Comparison of ENCODE assay signal across 8 cellular contexts in genomic region chr22:40950888-40951794, GRCh38. TPM values are rescaled to one million over a fixed set of nuclear protein-coding genes. Genes with fewer than 3 reads are reported as not detected.
DNase-seq lines count a peak whose midpoint lies in the region; ATAC-seq and TF ChIP-seq lines count a peak whose summit lies in the region.

Gene RBX1 (plus strand): TSS chr22:40951378. CDS start chr22:40951399, 21 bp downstream.

- peak within 1 kb of the TSS; percentile 99 for H3K4me2 ChIP-seq in trophoblast cell (ENCODE audit: low read length)

- H4K12ac ChIP-seq in trophoblast cell (ENCODE audit: low read depth, low read length) = peak within 1 kb of the TSS; percentile 97

- 1% methylated on average over 87 to 94 of the region's 94 CpGs for WGBS in adipose tissue, 3 donors
- WGBS in trophoblast cell (ENCODE audit: extremely low coverage, insufficient coverage, insufficient read length) = no CpG with 5 or more reads among the region's 94 CpGs
- 0 to 1% methylated on average over 9 to 65 of the region's 94 CpGs for WGBS in transverse colon (ENCODE audit: low coverage in 1 of 2), 2 donors

- peak within 1 kb of the TSS; percentile 98 for H2AFZ ChIP-seq in trophoblast cell (ENCODE audit: insufficient read depth, low read length, poor library complexity)

- ATAC-seq in HG02798 (IDR thresholded peaks at IDR 0.05; ENCODE audit: poor library complexity, unreplicated experiment) = peak; percentile 82

- intact Hi-C loops in cardiac septum (cut with DNase I) (loop anchor here (1.0 kb wide), 1 partner anchor 140 kb away; no protein-coding TSS in a partner anchor), transverse colon (cut with DNase I; ENCODE audit: low total_unique reads) (loop anchor here (1.0 to 5.0 kb wide), 2 partner anchors 71 to 140 kb away; no protein-coding TSS in a partner anchor)

- H3K4ac ChIP-seq in trophoblast cell (ENCODE audit: low read depth, low read length) = peak within 1 kb of the TSS; percentile 94

- H2BK12ac ChIP-seq in trophoblast cell (ENCODE audit: low read length) = peak within 1 kb of the TSS; percentile 56

- peaks cover 13% of the 10 kb centered on the region for H3K79me2 ChIP-seq in trophoblast cell (ENCODE audit: control insufficient read depth, insufficient read depth, low read length, poor library complexity)

- peak; percentile 94 for TF ChIP-seq POLR2A in transverse colon (IDR thresholded peaks at IDR 0.05)

- TF ChIP-seq CTCF in GM12875 (IDR thresholded peaks at IDR 0.05; ENCODE audit: borderline replicate concordance, insufficient read depth, low read depth, low read length) (no peak), transverse colon (IDR thresholded peaks at IDR 0.05) (no peak)

- peak within 1 kb of the TSS; percentile 98 for H3K9ac ChIP-seq in trophoblast cell (ENCODE audit: low read length)

- peak within 1 kb of the TSS; percentile 99 for H3K14ac ChIP-seq in trophoblast cell (ENCODE audit: low read length)

- H3K79me1 ChIP-seq in trophoblast cell (ENCODE audit: low read length) = peaks cover 10% of the 10 kb centered on the region

- peak; percentile 50 for TF ChIP-seq EP300 in transverse colon (IDR thresholded peaks at IDR 0.05; ENCODE audit: low read depth)

- H3K18ac ChIP-seq in trophoblast cell (ENCODE audit: low read length) = peak within 1 kb of the TSS; percentile 99

- H4K8ac ChIP-seq in trophoblast cell (ENCODE audit: low read depth, low read length) = peak within 1 kb of the TSS; percentile 99

- H2BK120ac ChIP-seq in trophoblast cell (ENCODE audit: insufficient read depth, low read length, poor library complexity) = peak within 1 kb of the TSS; percentile 96

- peak within 1 kb of the TSS; percentile 84 for H3K23ac ChIP-seq in trophoblast cell (ENCODE audit: low read length)

- peak within 1 kb of the TSS; percentile 61 for H2AK5ac ChIP-seq in trophoblast cell (ENCODE audit: low read length)

- no peaks in the 10 kb centered on the region for H3K9me3 ChIP-seq in trophoblast cell (ENCODE audit: insufficient read depth, low read depth, low read length)
- no peaks in the 10 kb centered on the region for H3K9me3 ChIP-seq in transverse colon

- peak within 1 kb of the TSS; percentile 83 for H3K27ac ChIP-seq in adipose tissue (ENCODE audit: low read depth, low read length)
- H3K27ac ChIP-seq in trophoblast cell (ENCODE audit: low read depth, low read length) = peak within 1 kb of the TSS; percentile 88
- H3K27ac ChIP-seq in transverse colon = peak within 1 kb of the TSS; percentile 92 to 98 (median 96)

- H4K91ac ChIP-seq in trophoblast cell (ENCODE audit: low read depth, low read length) = peak within 1 kb of the TSS; percentile 98

- peak within 1 kb of the TSS; percentile 97 for H2BK5ac ChIP-seq in trophoblast cell (ENCODE audit: low read depth, low read length, poor library complexity)

- H3K4me1 ChIP-seq in trophoblast cell (ENCODE audit: control insufficient read depth in 1 of 2, insufficient read depth in 2 of 2, low read length in 2 of 2) (peaks cover 2 to 3% of the 10 kb centered on the region in 2 experiments), transverse colon (peaks cover 10 to 29% (median 15%) of the 10 kb centered on the region in 4 donors)

- no peaks in the 10 kb centered on the region for H3K27me3 ChIP-seq in trophoblast cell (ENCODE audit: insufficient read depth, low read length)
- no peaks in the 10 kb centered on the region for H3K27me3 ChIP-seq in transverse colon

- DNase-seq in NCI-H1436 (lab: John Stamatoyannopoulos, UW) (peak; percentile 98), T follicular helper cell (ENCODE audit: low read depth) (peak; percentile 97), cardiac septum (ENCODE audit: low spot score) (peak; percentile 99), trophoblast cell (peak; percentile 95 to 98), transverse colon (peak; percentile 99)

- peak within 1 kb of the TSS; percentile 74 for H3K4me3 ChIP-seq in GM12875 (ENCODE audit: low read depth, low read length)
- H3K4me3 ChIP-seq in trophoblast cell (ENCODE audit: low read depth, low read length) = peak within 1 kb of the TSS; percentile 87
- H3K4me3 ChIP-seq in transverse colon = peak within 1 kb of the TSS; percentile 69 to 94 (median 74)

- peaks cover 6 to 7% of the 10 kb centered on the region in 2 experiments for H3K36me3 ChIP-seq in trophoblast cell (ENCODE audit: control insufficient read depth in 1 of 2, insufficient read depth in 2 of 2, low read length in 2 of 2)
- H3K36me3 ChIP-seq in transverse colon = peaks cover 0 to 5% (median 0%) of the 10 kb centered on the region in 4 donors

- in situ Hi-C loops in transverse colon (cut with MboI; ENCODE audit: low pct_ligation_motif_present in 1 of 4, low pct_unique_long_range_greater_than_20kb in 1 of 4, low sequenced_read_pairs in 3 of 4) = loop anchor here in 2 of 4 donors (10.0 kb wide), 2 partner anchors 134 to 144 kb away; partner anchors contain the start of gene EP300 (in 1 of the 2)

RNA-seq across cellular contexts. Expression of gene RBX1, which starts in this region (rescaled TPM):
- 10 to 100 TPM; 22.0 to 71.4 (median 49.7) TPM for polyA plus RNA-seq in adipose tissue
- 59.3 TPM for total RNA-seq in cardiac septum
- 94.4 and 100.0 TPM in 2 replicates for polyA plus RNA-seq in trophoblast cell (2013)
- 10 to 100 TPM in 3 of 4 donors, 1 to 10 TPM in 1; 7.8 to 36.9 (median 24.9) TPM for total RNA-seq in transverse colon

Comparison
In these comparisons a context has a peak if more than half of its experiments do, and no peak if none do; other contexts are left out.
1. Peak in every context shown above with its lines: DNase-seq, ATAC-seq, H3K4me3 ChIP-seq and H3K27ac ChIP-seq.